8 cellular contexts compared by ENCODE assay signal in genomic region chr11:8192016-8192895, GRCh38. TPM values are rescaled to one million over a fixed set of nuclear protein-coding genes. Genes with fewer than 3 reads are reported as not detected.
DNase-seq lines count a peak whose midpoint lies in the region; ATAC-seq and TF ChIP-seq lines count a peak whose summit lies in the region.

No MANE protein-coding gene starts in this region.

- ATAC-seq in HG02870 (IDR thresholded peaks at IDR 0.05; ENCODE audit: unreplicated experiment) (peak; percentile 62), esophagus mucosa (peak; percentile 88), naive B cell (ENCODE audit: low read depth in 2 of 2) (peak; percentile 55 to 75)

- H3K9me3 ChIP-seq in thyroid gland = no peaks in the 10 kb centered on the region

- no peaks in the 10 kb centered on the region for H3K36me3 ChIP-seq in thyroid gland

- 69 to 71% methylated on average over 17 to 19 of the region's 19 CpGs for WGBS in thyroid gland, 2 donors

- POLR2A ChIA-PET in activated CD4-positive, alpha-beta memory T cell treated with anti-CD3 and anti-CD28 coated beads for 36 hours (lab: Charles Lee) = no interaction called here

- H3K27ac Mint-ChIP-seq in activated CD4-positive, alpha-beta memory T cell treated with anti-CD3 and anti-CD28 coated beads for 36 hours = no peak overlapping the region
- peak overlapping the region in 3 of 6 donors; percentile 27 to 80 (median 74) for H3K27ac Mint-ChIP-seq in naive B cell

- no peak overlapping the region for H3K4me3 ChIP-seq in thyroid gland (replicated peaks in 1 of 3)

- no peaks in the 10 kb centered on the region for H3K36me3 Mint-ChIP-seq in activated CD4-positive, alpha-beta memory T cell treated with anti-CD3 and anti-CD28 coated beads for 36 hours
- H3K36me3 Mint-ChIP-seq in naive B cell = no peaks in the 10 kb centered on the region

- H3K4me1 Mint-ChIP-seq in activated CD4-positive, alpha-beta memory T cell treated with anti-CD3 and anti-CD28 coated beads for 36 hours (ENCODE audit: low read depth) = no peaks in the 10 kb centered on the region
- H3K4me1 Mint-ChIP-seq in naive B cell = peaks cover 7 to 12% (median 10%) of the 10 kb centered on the region in 3 donors

- no peaks in the 10 kb centered on the region for H3K27me3 ChIP-seq in thyroid gland

- H3K27ac ChIP-seq in thyroid gland = no peak overlapping the region

- no peaks in the 10 kb centered on the region for H3K9me3 Mint-ChIP-seq in activated CD4-positive, alpha-beta memory T cell treated with anti-CD3 and anti-CD28 coated beads for 36 hours
- H3K9me3 Mint-ChIP-seq in naive B cell = no peaks in the 10 kb centered on the region

- no peak overlapping the region for H3K4me3 Mint-ChIP-seq in activated CD4-positive, alpha-beta memory T cell treated with anti-CD3 and anti-CD28 coated beads for 36 hours
- H3K4me3 Mint-ChIP-seq in naive B cell = no peak overlapping the region

- TF ChIP-seq POLR2A in thyroid gland (IDR thresholded peaks at IDR 0.05) = no peak

- H3K27me3 Mint-ChIP-seq in activated CD4-positive, alpha-beta memory T cell treated with anti-CD3 and anti-CD28 coated beads for 36 hours = peaks cover 19% of the 10 kb centered on the region
- peaks cover 4 to 28% (median 10%) of the 10 kb centered on the region in 3 donors for H3K27me3 Mint-ChIP-seq in naive B cell

- peak in 4 of 6 experiments; percentile 61 to 85 (median 66) for TF ChIP-seq CTCF in thyroid gland (IDR thresholded peaks at IDR 0.05)

- intact Hi-C loops in activated CD4-positive, alpha-beta memory T cell treated with anti-CD3 and anti-CD28 coated beads for 36 hours (cut with micrococcal nuclease) = loop anchor here (2.0 kb wide), 1 partner anchor 71 kb away; the partner anchor contains the start of gene LMO1
- intact Hi-C loops in thyroid gland (cut with DNase I) = no loop called here

- CTCF ChIA-PET in activated CD4-positive, alpha-beta memory T cell treated with anti-CD3 and anti-CD28 coated beads for 36 hours (lab: Charles Lee) = interaction anchor here (0.8 to 2.3 kb wide), 14 partner anchors 11 to 375 kb away, joined by 3 to 18 read pairs (median 6); partner anchors contain the start of genes EIF3F and LMO1

- peak; percentile 54 for DNase-seq in GDM1 (lab: John Stamatoyannopoulos, UW)
- peak; percentile 29 for DNase-seq in NCI-H226
- DNase-seq in activated CD4-positive, alpha-beta memory T cell treated with anti-CD3 and anti-CD28 coated beads for 36 hours = peak; percentile 56
- peak; percentile 53 for DNase-seq in naive B cell
- peak; percentile 62 to 73 for DNase-seq in thyroid gland
- no peak for DNase-seq in NK-92 treated with Interleukin-12 subunit alpha and Interleukin-12 subunit beta, amount 100 ng/mL, for 24 hours (lab: John Stamatoyannopoulos, UW)

- no peaks in the 10 kb centered on the region for H3K4me1 ChIP-seq in thyroid gland

RNA-seq across cellular contexts. Expression of gene RIC3, which starts 23.4 kb away (rescaled TPM):
- 1 to 10 TPM; 5.0 to 5.6 TPM for total RNA-seq in activated CD4-positive, alpha-beta memory T cell treated with anti-CD3 and anti-CD28 coated beads for 36 hours
- 4.7 TPM for total RNA-seq in esophagus mucosa
- 1 to 10 TPM; 3.2 to 7.3 (median 5.7) TPM for polyA plus RNA-seq in naive B cell (ENCODE audit: low read depth in 6 of 6)
- total RNA-seq in thyroid gland = 10 to 100 TPM; 38.2 to 96.9 (median 46.9) TPM
